In genomic region chr10:125159932-125160855, GRCh38 we compare ENCODE assay signal across 8 cellular contexts. TPM values are rescaled to one million over a fixed set of nuclear protein-coding genes. Genes with fewer than 3 reads are reported as not detected.
A peak's percentile ranks its signal among the peaks of the same experiment; 100 is the strongest.
DNase-seq lines count a peak whose midpoint lies in the region; ATAC-seq and TF ChIP-seq lines count a peak whose summit lies in the region.

CTBP2 (minus strand) TSS chr10:125160563.

- H3K4me1 Mint-ChIP-seq in mesothelial cell of epicardium (peaks cover 45% of the 10 kb centered on the region), type B pancreatic cell (ENCODE audit: unreplicated experiment) (peaks cover 27% of the 10 kb centered on the region)

- H3K27ac Mint-ChIP-seq in mesothelial cell of epicardium (peak within 1 kb of the TSS; percentile 89), type B pancreatic cell (peak within 1 kb of the TSS; percentile 89)

- peak within 1 kb of the TSS; percentile 75 for H3K4me3 Mint-ChIP-seq in mesothelial cell of epicardium
- peak within 1 kb of the TSS; percentile 89 for H3K4me3 Mint-ChIP-seq in type B pancreatic cell

- H3K9me3 ChIP-seq in BLaER1 treated with 17β-estradiol and CSF1 and Interleukin-3, amounts not matched to agents 10 nM and 100 nM (replicated peaks in 1 of 11), result no peaks in the 10 kb centered on the region

- POLR2A ChIA-PET in HEK293T (lab: Yijun Ruan, JAX), result interaction anchor here (0.6 to 1.0 kb wide), 3 partner anchors 18 to 168 kb away, joined by 3 to 5 read pairs (median 3); no protein-coding TSS in a partner anchor

- H3K36me3 ChIP-seq in BLaER1 treated with 17β-estradiol and CSF1 and Interleukin-3, amounts not matched to agents 10 nM and 100 nM, result no peaks in the 10 kb centered on the region; a peak in 2 of 22 replicates

- peak within 1 kb of the TSS; percentile 88 to 100 (median 96) for H3K4me2 ChIP-seq in BLaER1 treated with 17β-estradiol and CSF1 and Interleukin-3, amounts not matched to agents 10 nM and 100 nM

- H3K4me3 ChIP-seq in BLaER1 treated with 17β-estradiol and CSF1 and Interleukin-3, amounts not matched to agents 10 nM and 100 nM, result peak within 1 kb of the TSS; percentile 82 to 96 (median 90)
- H3K4me3 ChIP-seq in epithelial cell of proximal tubule (ENCODE audit: low read depth, low read length), result peak within 1 kb of the TSS; percentile 81

- H3K4me1 ChIP-seq in BLaER1 treated with 17β-estradiol and CSF1 and Interleukin-3, amounts not matched to agents 10 nM and 100 nM, result peaks cover 36 to 51% (median 44%) of the 10 kb centered on the region in 10 experiments

- H3K27me3 ChIP-seq in BLaER1 treated with 17β-estradiol and CSF1 and Interleukin-3, amounts not matched to agents 10 nM and 100 nM, result peaks cover 0 to 3% (median 0%) of the 10 kb centered on the region in 11 experiments; a peak in 1 of 22 replicates

- H3K9me3 Mint-ChIP-seq in mesothelial cell of epicardium, result no peaks in the 10 kb centered on the region
- no peaks in the 10 kb centered on the region for H3K9me3 Mint-ChIP-seq in type B pancreatic cell

- H3K9ac ChIP-seq in BLaER1 treated with 17β-estradiol and CSF1 and Interleukin-3, amounts not matched to agents 10 nM and 100 nM, result peak within 1 kb of the TSS; percentile 96 to 99 (median 99)

- no peak for ATAC-seq in GM19397 (IDR thresholded peaks at IDR 0.05; ENCODE audit: unreplicated experiment)

- no peaks in the 10 kb centered on the region for H3K36me3 Mint-ChIP-seq in mesothelial cell of epicardium
- no peaks in the 10 kb centered on the region for H3K36me3 Mint-ChIP-seq in type B pancreatic cell

- TF ChIP-seq CTCF in epithelial cell of proximal tubule (conservative IDR thresholded peaks at IDR 0.05; ENCODE audit: low read depth, low read length) (no peak), mesothelial cell of epicardium (IDR thresholded peaks at IDR 0.05; ENCODE audit: unreplicated experiment) (no peak), type B pancreatic cell (conservative IDR thresholded peaks at IDR 0.05) (no peak)

- CTCF ChIA-PET in HEK293T (lab: Yijun Ruan, JAX), result interaction anchor here (0.6 kb wide), 1 partner anchor 95 kb away, joined by 3 read pairs; no protein-coding TSS in a partner anchor

- peak within 1 kb of the TSS; percentile 90 to 99 (median 98) for H3K27ac ChIP-seq in BLaER1 treated with 17β-estradiol and CSF1 and Interleukin-3, amounts not matched to agents 10 nM and 100 nM

- H3K27me3 Mint-ChIP-seq in mesothelial cell of epicardium (ENCODE audit: low read depth), result no peaks in the 10 kb centered on the region
- no peaks in the 10 kb centered on the region for H3K27me3 Mint-ChIP-seq in type B pancreatic cell

- DNase-seq in HEK293T (ENCODE audit: extremely low spot score) (peak; percentile 72), T1000 (lab: John Stamatoyannopoulos, UW) (peak; percentile 58), epithelial cell of proximal tubule (ENCODE audit: low read depth) (no peak), mesothelial cell of epicardium (ENCODE audit: low spot score in 2 of 2, unreplicated experiment in 2 of 2) (peak; percentile 56 to 70), type B pancreatic cell (ENCODE audit: extremely low spot score, unreplicated experiment) (peak; percentile 79), NCI-H2081 treated with DMSO at 0.1 percent for 48 hours (lab: John Stamatoyannopoulos, UW) (no peak)

- H4K20me1 ChIP-seq in BLaER1 treated with 17β-estradiol and CSF1 and Interleukin-3, amounts not matched to agents 10 nM and 100 nM, result peaks cover 29 to 38% (median 36%) of the 10 kb centered on the region in 11 experiments

TF ChIP-seq in HEK293T, 16 proteins besides CTCF, POLR2A, EP300 and RAD21:
- TF ChIP-seq ZNF384 (IDR thresholded peaks at IDR 0.05) (peak; percentile 72; the same call in 1 of the 2 replicates), SP1 (IDR thresholded peaks at IDR 0.05) (no peak), HDGF (IDR thresholded peaks at IDR 0.05; ENCODE audit: borderline replicate concordance) (no peak), FOXM1 (IDR thresholded peaks at IDR 0.05; ENCODE audit: borderline replicate concordance) (peak; percentile 59; the same call in 1 of the 2 replicates), NFRKB (IDR thresholded peaks at IDR 0.05) (no peak), CTBP1 (IDR thresholded peaks at IDR 0.05; ENCODE audit: borderline replicate concordance) (no peak), FOXA1 (IDR thresholded peaks at IDR 0.05) (no peak), L3MBTL2 (conservative IDR thresholded peaks at IDR 0.05) (no peak), ARNT (IDR thresholded peaks at IDR 0.05) (no peak)

RNA-seq across cellular contexts. Expression of gene CTBP2, which starts in this region (rescaled TPM):
- total RNA-seq in epithelial cell of proximal tubule, result 57.3 and 106 TPM in 2 replicates
- total RNA-seq in mesothelial cell of epicardium, result 115 to 122 TPM (median 121 TPM) in 3 replicates
- total RNA-seq in type B pancreatic cell (ENCODE audit: low replicate concordance), result 101 and 113 TPM in 2 replicates

Comparison
In these comparisons a context has a peak if more than half of its experiments do, and no peak if none do; other contexts are left out.
1. DNase-seq: peak in HEK293T (single experiment), T1000 (single experiment), mesothelial cell of epicardium (2 of 2) and type B pancreatic cell (single experiment); none in epithelial cell of proximal tubule (single experiment) and NCI-H2081 treated with DMSO at 0.1 percent for 48 hours (single experiment).